ENCODE assay signal across 1 cellular context in genomic region chr12:108517288-108518100, GRCh38.
TF ChIP-seq lines count a peak whose summit lies in the region.

No MANE protein-coding gene starts in this region.

TF ChIP-seq in WTC11, 78 proteins besides CTCF, POLR2A, EP300 and RAD21 (continued from another document):
- TF ChIP-seq ZNF425 (CRISPR knock-in tag; conservative IDR thresholded peaks at IDR 0.05) (no peak), ARID4B (CRISPR knock-in tag; IDR thresholded peaks at IDR 0.05; ENCODE audit: borderline replicate concordance) (no peak), ZNF263 (CRISPR knock-in tag; IDR thresholded peaks at IDR 0.05; ENCODE audit: low read depth) (no peak)
- TF ChIP-seq, protein P1, sequence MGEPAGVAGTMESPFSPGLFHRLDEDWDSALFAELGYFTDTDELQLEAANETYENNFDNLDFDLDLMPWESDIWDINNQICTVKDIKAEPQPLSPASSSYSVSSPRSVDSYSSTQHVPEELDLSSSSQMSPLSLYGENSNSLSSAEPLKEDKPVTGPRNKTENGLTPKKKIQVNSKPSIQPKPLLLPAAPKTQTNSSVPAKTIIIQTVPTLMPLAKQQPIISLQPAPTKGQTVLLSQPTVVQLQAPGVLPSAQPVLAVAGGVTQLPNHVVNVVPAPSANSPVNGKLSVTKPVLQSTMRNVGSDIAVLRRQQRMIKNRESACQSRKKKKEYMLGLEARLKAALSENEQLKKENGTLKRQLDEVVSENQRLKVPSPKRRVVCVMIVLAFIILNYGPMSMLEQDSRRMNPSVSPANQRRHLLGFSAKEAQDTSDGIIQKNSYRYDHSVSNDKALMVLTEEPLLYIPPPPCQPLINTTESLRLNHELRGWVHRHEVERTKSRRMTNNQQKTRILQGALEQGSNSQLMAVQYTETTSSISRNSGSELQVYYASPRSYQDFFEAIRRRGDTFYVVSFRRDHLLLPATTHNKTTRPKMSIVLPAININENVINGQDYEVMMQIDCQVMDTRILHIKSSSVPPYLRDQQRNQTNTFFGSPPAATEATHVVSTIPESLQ (CRISPR knock-in tag; IDR thresholded peaks at IDR 0.05), result no peak
